ENCODE assay signal across 9 cellular contexts in the genomic region with DNA sequence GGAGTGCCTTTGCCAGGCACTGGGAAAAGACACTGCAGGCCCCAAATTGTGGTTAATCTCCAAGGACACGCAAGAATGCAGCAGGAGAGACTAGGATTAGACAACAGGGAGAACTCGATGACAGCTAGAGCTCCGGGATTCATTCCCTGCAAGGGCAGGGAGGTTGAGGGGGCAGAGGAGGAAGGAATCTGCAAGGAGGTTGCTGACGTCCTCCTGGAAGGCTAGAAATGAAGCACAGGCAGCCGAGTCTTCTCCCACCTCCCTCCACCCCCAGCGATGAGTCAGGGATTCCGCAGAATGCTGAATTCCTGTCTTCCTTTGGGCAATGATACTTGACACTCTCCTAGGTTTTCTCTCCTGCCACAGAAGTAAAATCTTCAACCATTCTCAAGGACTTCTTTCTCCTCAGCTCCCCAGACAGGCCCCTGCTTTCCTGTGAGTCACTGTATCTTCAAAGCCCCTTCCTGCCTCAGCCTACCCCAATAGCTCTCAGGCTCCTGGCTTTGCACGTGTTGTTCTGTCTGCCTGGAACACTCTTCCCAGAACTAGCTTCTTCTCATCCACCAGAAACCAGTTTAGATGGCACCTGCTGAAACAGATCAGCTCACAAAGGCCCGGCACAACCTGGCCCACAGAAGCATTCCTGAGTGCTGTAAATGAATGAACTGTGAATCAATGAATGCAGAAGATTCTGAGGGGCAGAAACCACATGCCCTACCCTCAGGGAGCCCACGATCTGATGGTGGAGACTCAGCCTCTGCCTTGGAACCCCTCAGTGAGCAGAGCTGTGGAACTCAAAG.
DNase-seq lines count a peak whose midpoint lies in the region; ATAC-seq lines count a peak whose summit lies in the region.
"Had no signal": no experiment of that assay in that cellular context is flagged by ENCODE, and none has a peak within 500 bp of the region (broad histone marks: within the 10 kb centered on the region; RNA-seq: fewer than 3 reads in every experiment).

No MANE protein-coding gene starts in this region.

- ATAC-seq in GM21360 (IDR thresholded peaks at IDR 0.05; ENCODE audit: unreplicated experiment) (no peak), GM21529 (IDR thresholded peaks at IDR 0.05; ENCODE audit: unreplicated experiment) (no peak)

- DNase-seq in A172 (ENCODE audit: low spot score) (peak; percentile 96), HT-29 (ENCODE audit: low spot score) (peak; percentile 62), astrocyte of the hippocampus (ENCODE audit: low read depth, low spot score) (peak; percentile 93), kidney glomerular epithelial cell (lab: John Stamatoyannopoulos, UW) (peak; percentile 95), NCI-H2081 treated with DMSO at 0.1 percent for 48 hours (lab: John Stamatoyannopoulos, UW) (no peak), NCI-H1694 treated with DMSO at 0.1 percent for 48 hours (lab: John Stamatoyannopoulos, UW) (no peak)
- DNase-seq: NCI-H1436 had no signal

Comparison
In these comparisons a context has a peak if more than half of its experiments do, and no peak if none do; other contexts are left out.
1. DNase-seq: peak in A172 (single experiment), HT-29 (single experiment), astrocyte of the hippocampus (single experiment) and kidney glomerular epithelial cell (single experiment); none in NCI-H2081 treated with DMSO at 0.1 percent for 48 hours (single experiment) and NCI-H1694 treated with DMSO at 0.1 percent for 48 hours (single experiment).